Comparison of ENCODE assay signal across 8 cellular contexts in genomic region chr12:68451261-68452091, GRCh38.
DNase-seq lines count a peak whose midpoint lies in the region; ATAC-seq lines count a peak whose summit lies in the region.

No MANE protein-coding gene starts in this region.

- CTCF ChIA-PET in activated naive CD4-positive, alpha-beta T cell treated with anti-CD3 and anti-CD28 coated beads, Interleukin-2, amount 10 ng/mL, durations not matched to agents 7 days and 5 days (lab: Charles Lee) = interaction anchor here (1.3 kb wide), 2 partner anchors 86 to 136 kb away, joined by 3 to 4 read pairs; no protein-coding TSS in a partner anchor

- peak; percentile 72 for ATAC-seq in HG02642 (IDR thresholded peaks at IDR 0.05; ENCODE audit: poor library complexity, unreplicated experiment)

- peaks cover 13% of the 10 kb centered on the region for H3K36me3 Mint-ChIP-seq in activated naive CD4-positive, alpha-beta T cell treated with anti-CD3 and anti-CD28 coated beads, Interleukin-2, amount 10 ng/mL, durations not matched to agents 7 days and 5 days

- peak; percentile 10 for DNase-seq in activated CD4-positive, alpha-beta T cell treated with anti-CD3 and anti-CD28 coated beads for 1 hour
- no peak for DNase-seq in activated CD4-positive, alpha-beta T cell treated with anti-CD3 and anti-CD28 coated beads, Interleukin-2, amount 50 U/mL, for 1 hour
- DNase-seq in NCI-H1436 treated with DMSO at 0.1 percent for 48 hours (lab: John Stamatoyannopoulos, UW) (peak; percentile 43), iris pigment epithelial cell (ENCODE audit: low read depth) (peak; percentile 86), NCI-H526 treated with DMSO at 0.1 percent for 48 hours (lab: John Stamatoyannopoulos, UW) (no peak)
- peak; percentile 66 for DNase-seq in activated naive CD4-positive, alpha-beta T cell treated with anti-CD3 and anti-CD28 coated beads, Interleukin-2, amount 10 ng/mL, durations not matched to agents 7 days and 5 days
- peak; percentile 61 for DNase-seq in stimulated activated CD8-positive, alpha-beta memory T cell treated with anti-CD3 and anti-CD28 coated beads, Interleukin-4, amount 100 ng/mL, for 48 hours

- peaks cover 94% of the 10 kb centered on the region for H3K4me1 Mint-ChIP-seq in activated naive CD4-positive, alpha-beta T cell treated with anti-CD3 and anti-CD28 coated beads, Interleukin-2, amount 10 ng/mL, durations not matched to agents 7 days and 5 days

- peak overlapping the region; percentile 63 for H3K4me3 Mint-ChIP-seq in activated naive CD4-positive, alpha-beta T cell treated with anti-CD3 and anti-CD28 coated beads, Interleukin-2, amount 10 ng/mL, durations not matched to agents 7 days and 5 days

- no peaks in the 10 kb centered on the region for H3K27me3 Mint-ChIP-seq in activated naive CD4-positive, alpha-beta T cell treated with anti-CD3 and anti-CD28 coated beads, Interleukin-2, amount 10 ng/mL, durations not matched to agents 7 days and 5 days

- peak overlapping the region; percentile 98 for H3K27ac Mint-ChIP-seq in activated naive CD4-positive, alpha-beta T cell treated with anti-CD3 and anti-CD28 coated beads, Interleukin-2, amount 10 ng/mL, durations not matched to agents 7 days and 5 days

- peaks cover 4% of the 10 kb centered on the region for H3K9me3 Mint-ChIP-seq in activated naive CD4-positive, alpha-beta T cell treated with anti-CD3 and anti-CD28 coated beads, Interleukin-2, amount 10 ng/mL, durations not matched to agents 7 days and 5 days

Comparison
In these comparisons a context has a peak if more than half of its experiments do, and no peak if none do; other contexts are left out.
1. DNase-seq: peak in activated CD4-positive, alpha-beta T cell treated with anti-CD3 and anti-CD28 coated beads for 1 hour (single experiment), NCI-H1436 treated with DMSO at 0.1 percent for 48 hours (single experiment), activated naive CD4-positive, alpha-beta T cell treated with anti-CD3 and anti-CD28 coated beads, Interleukin-2, amount 10 ng/mL, durations not matched to agents 7 days and 5 days (single experiment), iris pigment epithelial cell (single experiment) and stimulated activated CD8-positive, alpha-beta memory T cell treated with anti-CD3 and anti-CD28 coated beads, Interleukin-4, amount 100 ng/mL, for 48 hours (single experiment); none in activated CD4-positive, alpha-beta T cell treated with anti-CD3 and anti-CD28 coated beads, Interleukin-2, amount 50 U/mL, for 1 hour (single experiment) and NCI-H526 treated with DMSO at 0.1 percent for 48 hours (single experiment).